Comparison of ENCODE assay signal across 1 cellular context in genomic region chr22:20114506-20115475, GRCh38.
TF ChIP-seq lines count a peak whose summit lies in the region.

No MANE protein-coding gene starts in this region.

TF ChIP-seq in K562, 482 proteins besides CTCF, POLR2A, EP300 and RAD21:
- TF ChIP-seq MBD2 (IDR thresholded peaks at IDR 0.05; ENCODE audit: borderline replicate concordance, low read depth): no peak
- TF ChIP-seq NR4A1 (CRISPR knock-in tag; IDR thresholded peaks at IDR 0.05): peak; percentile 65; the same call in 1 of the 2 replicates
- no peak for TF ChIP-seq NR4A1 (tag; IDR thresholded peaks at IDR 0.05)
- TF ChIP-seq MYC (IDR thresholded peaks at IDR 0.05; ENCODE audit: low read depth, low read length): no peak
- TF ChIP-seq MYC (CRISPR knock-in tag; IDR thresholded peaks at IDR 0.05; ENCODE audit: borderline replicate concordance, low read depth): 0 out of 2 replicates have a peak, but pooled peaks have one; percentile 11
- no peak for TF ChIP-seq ZNF780A (CRISPR knock-in tag; IDR thresholded peaks at IDR 0.05)
- TF ChIP-seq SETDB1 (IDR thresholded peaks at IDR 0.05; ENCODE audit: low read length): peak; percentile 54
- no peak for TF ChIP-seq MXD1 (CRISPR knock-in tag; IDR thresholded peaks at IDR 0.05; ENCODE audit: borderline replicate concordance, poor library complexity, severe bottlenecking)
- 0 out of 2 replicates have a peak, but pooled peaks have one; percentile 18 for TF ChIP-seq PML (IDR thresholded peaks at IDR 0.05; ENCODE audit: low read length)
- TF ChIP-seq ZFPM2 (CRISPR knock-in tag; IDR thresholded peaks at IDR 0.05): 0 out of 2 replicates have a peak, but pooled peaks have one; percentile 32
- TF ChIP-seq HIVEP1 (CRISPR knock-in tag; IDR thresholded peaks at IDR 0.05): 0 out of 2 replicates have a peak, but pooled peaks have one; percentile 19
- TF ChIP-seq RHOXF2B (CRISPR knock-in tag; conservative IDR thresholded peaks at IDR 0.05): no peak
- TF ChIP-seq ZNF253 (CRISPR knock-in tag; conservative IDR thresholded peaks at IDR 0.05): 0 out of 2 replicates have a peak, but pooled peaks have one; percentile 23
- peak; percentile 15; the same call in 1 of the 2 replicates for TF ChIP-seq PTBP1 (IDR thresholded peaks at IDR 0.05; ENCODE audit: low read depth, low read length)
- 0 out of 2 replicates have a peak, but pooled peaks have one; percentile 26 for TF ChIP-seq KLF1 (tag; IDR thresholded peaks at IDR 0.05)
- TF ChIP-seq SPI1 (IDR thresholded peaks at IDR 0.05; ENCODE audit: borderline replicate concordance, low read depth, low read length): 0 out of 2 replicates have a peak, but pooled peaks have one; percentile 1
- TF ChIP-seq POLR2G (IDR thresholded peaks at IDR 0.05; ENCODE audit: low read depth, low read length): peak; percentile 24
- 0 out of 2 replicates have a peak, but pooled peaks have one; percentile 39 for TF ChIP-seq ZNF165 (CRISPR knock-in tag; IDR thresholded peaks at IDR 0.05; ENCODE audit: borderline replicate concordance)
- TF ChIP-seq ELF4 (CRISPR knock-in tag; IDR thresholded peaks at IDR 0.05): 0 out of 2 replicates have a peak, but pooled peaks have one; percentile 36
- no peak for TF ChIP-seq ATF2 (CRISPR knock-in tag; IDR thresholded peaks at IDR 0.05)
- no peak for TF ChIP-seq U2AF2 (optimal IDR thresholded peaks at IDR 0.05; ENCODE audit: low read depth, low read length)
- peak; percentile 95 for TF ChIP-seq ZKSCAN1 (IDR thresholded peaks at IDR 0.05; ENCODE audit: low read depth, low read length)
- TF ChIP-seq CHD1 (IDR thresholded peaks at IDR 0.05; ENCODE audit: low read length): peak; percentile 8
- 0 out of 2 replicates have a peak, but pooled peaks have one; percentile 9 for TF ChIP-seq CREB1 (IDR thresholded peaks at IDR 0.05)
- TF ChIP-seq CREB1 (CRISPR knock-in tag; IDR thresholded peaks at IDR 0.05): no peak
- 0 out of 2 replicates have a peak, but pooled peaks have one; percentile 46 for TF ChIP-seq PHB (CRISPR knock-in tag; IDR thresholded peaks at IDR 0.05)
- TF ChIP-seq ARNT (IDR thresholded peaks at IDR 0.05): no peak
- 0 out of 2 replicates have a peak, but pooled peaks have one; percentile 17 for TF ChIP-seq ZBTB17 (CRISPR knock-in tag; IDR thresholded peaks at IDR 0.05)
- TF ChIP-seq HBP1 (CRISPR knock-in tag; IDR thresholded peaks at IDR 0.05): 0 out of 2 replicates have a peak, but pooled peaks have one; percentile 16
- no peak for TF ChIP-seq DACH1 (IDR thresholded peaks at IDR 0.05; ENCODE audit: partially characterized antibody)
- TF ChIP-seq ZNF57 (CRISPR knock-in tag; IDR thresholded peaks at IDR 0.05): 0 out of 2 replicates have a peak, but pooled peaks have one; percentile 10
